Comparison of ENCODE assay signal across 12 cellular contexts in genomic region chr5:143536364-143536763, GRCh38.
A peak's percentile ranks its signal among the peaks of the same experiment; 100 is the strongest.
DNase-seq lines count a peak whose midpoint lies in the region; ATAC-seq, FAIRE-seq and TF ChIP-seq lines count a peak whose summit lies in the region.
"Had no signal": no experiment of that assay in that cellular context is flagged by ENCODE, and none has a peak within 500 bp of the region (broad histone marks: within the 10 kb centered on the region; RNA-seq: fewer than 3 reads in every experiment).

No MANE protein-coding gene starts in this region.

- intact Hi-C loops in body of pancreas (cut with DNase I): no loop called here

- TF ChIP-seq CTCF in A549 (IDR thresholded peaks at IDR 0.05) (no peak), body of pancreas (IDR thresholded peaks at IDR 0.05) (no peak)

- H3K36me3 Mint-ChIP-seq in activated naive CD4-positive, alpha-beta T cell treated with anti-CD3 and anti-CD28 coated beads, Interleukin-2, amount 50 U/mL, for 72 hours: no peaks in the 10 kb centered on the region
- H3K36me3 Mint-ChIP-seq: CD4-positive, CD25-positive, alpha-beta regulatory T cell had no signal

- TF ChIP-seq POLR2A in A549 (IDR thresholded peaks at IDR 0.05; ENCODE audit: low read length): no peak
- no peak for TF ChIP-seq POLR2A in body of pancreas (IDR thresholded peaks at IDR 0.05)

- POLR2A ChIA-PET in A549 (lab: Yijun Ruan, JAX): interaction anchor here (1.3 kb wide), 1 partner anchor 132 kb away, joined by 6 read pairs; no protein-coding TSS in a partner anchor

- no peak for TF ChIP-seq RAD21 in A549 (conservative IDR thresholded peaks at IDR 0.05 in 1 of 2, IDR thresholded peaks at IDR 0.05 in 1 of 2)

- DNase-seq in A549 (ENCODE audit: low read depth in 1 of 2, low spot score in 1 of 2) (peak; percentile 32 to 77), HK-2 (ENCODE audit: unreplicated experiment) (peak; percentile 38), body of pancreas (peak in 3 of 4 donors; percentile 6 to 36 (median 12)), kidney tubule cell (ENCODE audit: low spot score) (peak; percentile 96), NK-92 (lab: John Stamatoyannopoulos, UW; ENCODE audit: unreplicated experiment) (no peak)
- DNase-seq in activated naive CD4-positive, alpha-beta T cell treated with anti-CD3 and anti-CD28 coated beads, Interleukin-2, amount 50 U/mL, for 72 hours (ENCODE audit: low spot score in 2 of 2): no peak
- DNase-seq: activated CD4-positive, alpha-beta T cell treated with anti-CD3 and anti-CD28 coated beads, Interleukin-2, amount 10 ng/mL, durations not matched to agents 7 days and 5 days; CD4-positive, CD25-positive, alpha-beta regulatory T cell; retina had no signal

- WGBS in A549 (ENCODE audit: missing lambda C conversion rate): 78% methylated on average over 3 of the region's 3 CpGs
- WGBS in body of pancreas, 2 donors: 80 to 98% methylated on average over 1 to 3 of the region's 3 CpGs

- no peak for TF ChIP-seq EP300 in A549 (IDR thresholded peaks at IDR 0.05)

- no peaks in the 10 kb centered on the region for H3K27me3 ChIP-seq in body of pancreas
- H3K27me3 ChIP-seq: cardiac muscle cell had no signal

- no peak overlapping the region for H3K27ac Mint-ChIP-seq in activated naive CD4-positive, alpha-beta T cell treated with anti-CD3 and anti-CD28 coated beads, Interleukin-2, amount 50 U/mL, for 72 hours
- H3K27ac Mint-ChIP-seq: activated CD4-positive, alpha-beta T cell treated with anti-CD3 and anti-CD28 coated beads, Interleukin-2, amount 10 ng/mL, durations not matched to agents 7 days and 5 days; CD4-positive, CD25-positive, alpha-beta regulatory T cell had no signal

- no peak for FAIRE-seq in A549 (lab: Jason Lieb, UNC)

- H3K4me1 ChIP-seq in A549 (peaks cover 19% of the 10 kb centered on the region), body of pancreas (no peaks in the 10 kb centered on the region)

- H3K4me2 ChIP-seq in A549: peak overlapping the region; percentile 2; the same call in 1 of the 3 replicates

- peak; percentile 94 to 98 for ATAC-seq in A549
- ATAC-seq in body of pancreas: no peak
- ATAC-seq in GM18909 (IDR thresholded peaks at IDR 0.05; ENCODE audit: poor library complexity, unreplicated experiment): no peak
- ATAC-seq in HG03196 (IDR thresholded peaks at IDR 0.05; ENCODE audit: unreplicated experiment): no peak
- no peak for ATAC-seq in activated naive CD4-positive, alpha-beta T cell treated with anti-CD3 and anti-CD28 coated beads, Interleukin-2, amount 50 U/mL, for 72 hours

- no peak overlapping the region for H3K4me3 ChIP-seq in A549
- no peak overlapping the region for H3K4me3 ChIP-seq in body of pancreas
- H3K4me3 ChIP-seq: cardiac muscle cell had no signal

- H3K9me3 Mint-ChIP-seq in activated naive CD4-positive, alpha-beta T cell treated with anti-CD3 and anti-CD28 coated beads, Interleukin-2, amount 50 U/mL, for 72 hours: peaks cover 0 to 15% of the 10 kb centered on the region in 2 donors

- H3K27ac ChIP-seq in A549 (peak overlapping the region; percentile 33 to 68; a peak in 4 of 6 replicates), body of pancreas (no peak overlapping the region)
- H3K27ac ChIP-seq: cardiac muscle cell had no signal

- CTCF ChIA-PET in A549 (lab: Yijun Ruan, JAX): interaction anchor here (0.9 to 1.8 kb wide), 6 partner anchors 15 to 432 kb away, joined by 3 to 5 read pairs (median 3); no protein-coding TSS in a partner anchor

- H3K9me3 ChIP-seq in A549 (peaks cover 24% of the 10 kb centered on the region), body of pancreas (peaks cover 0 to 10% (median 0%) of the 10 kb centered on the region in 3 donors)

- no peaks in the 10 kb centered on the region for H3K36me3 ChIP-seq in body of pancreas (replicated peaks in 1 of 2; ENCODE audit: insufficient read depth in 1 of 2, low read depth in 2 of 2)
- H3K36me3 ChIP-seq: cardiac muscle cell had no signal

TF ChIP-seq in A549, 52 proteins besides CTCF, POLR2A, EP300 and RAD21:
- TF ChIP-seq FOSL2 (IDR thresholded peaks at IDR 0.05) (0 out of 2 replicates have a peak, but pooled peaks have one; percentile 25), FOSL2 (CRISPR knock-in tag; IDR thresholded peaks at IDR 0.05) (peak; percentile 78), NPAS2 (CRISPR knock-in tag; IDR thresholded peaks at IDR 0.05; ENCODE audit: borderline replicate concordance) (no peak)

Comparison
In these comparisons a context has a peak if more than half of its experiments do, and no peak if none do; other contexts are left out.
1. ATAC-seq: peak in A549 (2 of 2); none in body of pancreas (single experiment), GM18909 (single experiment), HG03196 (single experiment) and activated naive CD4-positive, alpha-beta T cell treated with anti-CD3 and anti-CD28 coated beads, Interleukin-2, amount 50 U/mL, for 72 hours (0 of 2).
2. DNase-seq: peak in A549 (2 of 2), HK-2 (single experiment), body of pancreas (3 of 4) and kidney tubule cell (single experiment); none in NK-92 (single experiment) and activated naive CD4-positive, alpha-beta T cell treated with anti-CD3 and anti-CD28 coated beads, Interleukin-2, amount 50 U/mL, for 72 hours (0 of 2).
3. H3K27ac ChIP-seq: peak in A549 (2 of 2); none in body of pancreas (0 of 4).